20 cellular contexts compared by ENCODE assay signal in the genomic region with DNA sequence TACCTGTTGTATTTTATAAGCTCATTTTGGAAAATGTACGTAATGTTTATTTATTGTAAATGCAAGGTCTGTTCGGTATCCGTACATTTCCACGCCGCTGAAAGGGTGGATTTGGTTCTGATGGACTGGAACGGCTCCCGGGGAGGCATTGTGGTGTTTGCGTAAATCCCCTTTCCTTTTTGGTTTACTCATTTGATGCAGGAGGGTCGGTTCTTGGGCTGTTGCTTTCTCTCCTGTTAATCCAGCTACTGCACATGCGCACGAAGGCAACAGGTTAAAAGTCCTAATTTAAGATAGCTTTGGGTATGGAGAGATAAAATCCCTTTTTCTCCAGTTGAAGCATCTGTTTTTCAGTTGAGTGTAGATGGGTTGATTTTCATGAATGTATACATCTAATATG.
A peak's percentile ranks its signal among the peaks of the same experiment; 100 is the strongest.
DNase-seq lines count a peak whose midpoint lies in the region; FAIRE-seq and TF ChIP-seq lines count a peak whose summit lies in the region.
"Had no signal": no experiment of that assay in that cellular context is flagged by ENCODE, and none has a peak within 500 bp of the region (broad histone marks: within the 10 kb centered on the region; RNA-seq: fewer than 3 reads in every experiment).

No MANE protein-coding gene starts in this region.

- H3K27me3 ChIP-seq in endodermal cell (ENCODE audit: control insufficient read depth, insufficient read depth, low read length, poor library complexity, severe bottlenecking) = no peaks in the 10 kb centered on the region
- H3K27me3 ChIP-seq in spleen (replicated peaks in 1 of 7) = no peaks in the 10 kb centered on the region
- H3K27me3 ChIP-seq in WERI-Rb-1 (ENCODE audit: insufficient read depth, low read depth, severe bottlenecking) = no peaks in the 10 kb centered on the region
- H3K27me3 ChIP-seq: BLaER1 had no signal

- intact Hi-C loops in spleen (cut with DNase I; ENCODE audit: low total_unique reads) = no loop called here

- 86 to 94% methylated on average over 5 to 11 of the region's 11 CpGs for WGBS in endodermal cell (ENCODE audit: insufficient coverage in 1 of 2, insufficient read length in 1 of 2), 2 experiments
- 89 to 94% (median 89%) methylated on average over 11 of the region's 11 CpGs for WGBS in spleen, 5 donors

- no peak overlapping the region for H3K27ac Mint-ChIP-seq in endodermal cell

- H3K9me3 ChIP-seq in endodermal cell (ENCODE audit: control insufficient read depth, low read length) = no peaks in the 10 kb centered on the region
- no peaks in the 10 kb centered on the region for H3K9me3 ChIP-seq in spleen
- no peaks in the 10 kb centered on the region for H3K9me3 ChIP-seq in WERI-Rb-1 (ENCODE audit: severe bottlenecking)
- H3K9me3 ChIP-seq: A549, BLaER1, HAP-1, SK-N-SH had no signal

- H3K27ac ChIP-seq in endodermal cell (ENCODE audit: low read depth, low read length) = peak overlapping the region; percentile 87
- no peak overlapping the region for H3K27ac ChIP-seq in spleen
- no peak overlapping the region for H3K27ac ChIP-seq in WERI-Rb-1
- H3K27ac ChIP-seq: A549, BLaER1 had no signal

- no peak overlapping the region for H3K4me3 Mint-ChIP-seq in endodermal cell
- H3K4me3 Mint-ChIP-seq: CD4-positive, alpha-beta memory T cell had no signal

- peaks cover 19% of the 10 kb centered on the region for H3K4me1 ChIP-seq in endodermal cell (ENCODE audit: control insufficient read depth, insufficient read depth, low read length)
- no peaks in the 10 kb centered on the region for H3K4me1 ChIP-seq in spleen
- H3K4me1 ChIP-seq: A549, BLaER1, HAP-1 had no signal

- no peak for DNase-seq in H54 (ENCODE audit: insufficient read length, low spot score)
- DNase-seq in NCI-H69 (lab: John Stamatoyannopoulos, UW) = peak; percentile 42
- no peak for DNase-seq in endodermal cell
- peak; percentile 54 for DNase-seq in spleen
- DNase-seq in DMS79 treated with DMSO at 0.1 percent for 48 hours (lab: John Stamatoyannopoulos, UW) = no peak
- no peak for DNase-seq in WERI-Rb-1
- no peak for DNase-seq in anterior cingulate cortex (lab: John Stamatoyannopoulos, UW)
- DNase-seq: CD4-positive, alpha-beta memory T cell; EL; KBM-7; NCI-H1105 treated with DMSO at 0.1 percent for 48 hours; NCI-H1694 treated with DMSO at 0.1 percent for 48 hours; NCI-H510A treated with DMSO at 0.1 percent for 48 hours; NCI-H82; RPMI8226; SHP77 treated with DMSO at 0.1 percent for 48 hours; SK-N-SH had no signal

- no peak overlapping the region for H3K9ac ChIP-seq in endodermal cell (ENCODE audit: extremely low read depth, low read length, poor library complexity, severe bottlenecking)
- H3K9ac ChIP-seq: BLaER1, SK-N-SH had no signal

- H3K36me3 Mint-ChIP-seq in endodermal cell (ENCODE audit: low read depth) = no peaks in the 10 kb centered on the region

- FAIRE-seq in H54 (lab: Jason Lieb, UNC) = peak; percentile 23
- FAIRE-seq: A549 had no signal

- peaks cover 54% of the 10 kb centered on the region for H3K4me1 Mint-ChIP-seq in endodermal cell

- TF ChIP-seq POLR2A in H54 (IDR thresholded peaks at IDR 0.05; ENCODE audit: low read depth, low read length) (no peak), spleen (IDR thresholded peaks at IDR 0.05) (no peak)

- TF ChIP-seq CTCF in endodermal cell (conservative IDR thresholded peaks at IDR 0.05) = no peak
- TF ChIP-seq CTCF in spleen (IDR thresholded peaks at IDR 0.05 in 8 of 11, conservative IDR thresholded peaks at IDR 0.05 in 3 of 11) = no peak
- no peak for TF ChIP-seq CTCF in WERI-Rb-1 (IDR thresholded peaks at IDR 0.05; ENCODE audit: low read depth, low read length)

- H3K4me3 ChIP-seq in endodermal cell (ENCODE audit: low read length) (no peak overlapping the region), spleen (no peak overlapping the region), WERI-Rb-1 (ENCODE audit: low read depth, low read length) (no peak overlapping the region)
- H3K4me3 ChIP-seq: A549, BLaER1, HAP-1 had no signal

- H3K36me3 ChIP-seq in endodermal cell (ENCODE audit: control insufficient read depth, insufficient read depth, low read length) (no peaks in the 10 kb centered on the region), spleen (no peaks in the 10 kb centered on the region), WERI-Rb-1 (no peaks in the 10 kb centered on the region)
- H3K36me3 ChIP-seq: BLaER1, HAP-1 had no signal

- no peaks in the 10 kb centered on the region for H3K9me3 Mint-ChIP-seq in endodermal cell

- no peaks in the 10 kb centered on the region for H3K27me3 Mint-ChIP-seq in endodermal cell (ENCODE audit: insufficient read depth)
- H3K27me3 Mint-ChIP-seq: CD4-positive, alpha-beta memory T cell had no signal

Comparison
In these comparisons a context has a peak if more than half of its experiments do, and no peak if none do; other contexts are left out.
1. DNase-seq: peak in NCI-H69 (single experiment) and spleen (single experiment); none in H54 (single experiment), endodermal cell (single experiment), DMS79 treated with DMSO at 0.1 percent for 48 hours (single experiment), WERI-Rb-1 (single experiment) and anterior cingulate cortex (0 of 58).